1 cellular context compared by ENCODE assay signal in genomic region chr5:151676719-151677118, GRCh38.
TF ChIP-seq lines count a peak whose summit lies in the region.

No MANE protein-coding gene starts in this region.

TF ChIP-seq in H1, 55 proteins besides CTCF, POLR2A, EP300 and RAD21 (continued from another document):
- TF ChIP-seq CHD7 (IDR thresholded peaks at IDR 0.05; ENCODE audit: insufficient replicate concordance, low read length), result no peak
